ENCODE assay signal across 8 cellular contexts in genomic region chr1:209672705-209673630, GRCh38.
A peak's percentile ranks its signal among the peaks of the same experiment; 100 is the strongest.
DNase-seq lines count a peak whose midpoint lies in the region; ATAC-seq and TF ChIP-seq lines count a peak whose summit lies in the region.

No MANE protein-coding gene starts in this region.

- no peaks in the 10 kb centered on the region for H3K27me3 ChIP-seq in MM.1S (replicated peaks; ENCODE audit: insufficient read depth, low read length)

- H3K36me3 ChIP-seq in MM.1S (replicated peaks; ENCODE audit: insufficient read depth, low read length): no peaks in the 10 kb centered on the region

- H3F3A ChIP-seq in MM.1S (ENCODE audit: insufficient read depth, low read length): peaks cover 17% of the 10 kb centered on the region

- H3K27ac ChIP-seq in MM.1S (ENCODE audit: low read length): peak overlapping the region; percentile 78

- H3K4me3 ChIP-seq in MM.1S (ENCODE audit: low read length) (no peak overlapping the region), epithelial cell of esophagus (ENCODE audit: low read length) (no peak overlapping the region)

- H4K20me1 ChIP-seq in MM.1S (ENCODE audit: insufficient read depth, low read length): no peaks in the 10 kb centered on the region

- H3K4me2 ChIP-seq in MM.1S (ENCODE audit: low read depth, low read length): peak overlapping the region; percentile 36

- H3K9me3 ChIP-seq in MM.1S (replicated peaks; ENCODE audit: insufficient read depth, low read length): no peaks in the 10 kb centered on the region

- TF ChIP-seq CTCF in MM.1S (IDR thresholded peaks at IDR 0.05; ENCODE audit: low read length) (no peak), epithelial cell of esophagus (IDR thresholded peaks at IDR 0.05; ENCODE audit: insufficient read depth, low read depth, low read length, missing control alignments) (no peak)

- ATAC-seq in GM18520 (IDR thresholded peaks at IDR 0.05; ENCODE audit: unreplicated experiment) (peak; percentile 90), GM21717 (IDR thresholded peaks at IDR 0.05; ENCODE audit: unreplicated experiment) (peak; percentile 95)

- DNase-seq in MM.1S (peak; percentile 96), epithelial cell of esophagus (ENCODE audit: low read depth) (peak; percentile 62), NCI-H748 treated with DMSO at 0.1 percent for 48 hours (lab: John Stamatoyannopoulos, UW) (no peak), NCI-H1105 treated with DMSO at 0.1 percent for 48 hours (lab: John Stamatoyannopoulos, UW) (no peak), NCI-H1048 (lab: John Stamatoyannopoulos, UW) (no peak), NCI-H524 treated with DMSO at 0.1 percent for 48 hours (lab: John Stamatoyannopoulos, UW) (no peak)

- no peaks in the 10 kb centered on the region for H3K9me2 ChIP-seq in MM.1S (replicated peaks; ENCODE audit: insufficient read depth, low read length)

- peaks cover 37% of the 10 kb centered on the region for H3K4me1 ChIP-seq in MM.1S (ENCODE audit: low read length)

- peak overlapping the region; percentile 28; the same call in 1 of the 2 replicates for H2AFZ ChIP-seq in MM.1S (ENCODE audit: low read length)

- no peaks in the 10 kb centered on the region for H3K79me2 ChIP-seq in MM.1S (ENCODE audit: low read length)

- peak overlapping the region; percentile 14; the same call in 1 of the 2 replicates for H3K9ac ChIP-seq in MM.1S (ENCODE audit: low read length)

Comparison
In these comparisons a context has a peak if more than half of its experiments do, and no peak if none do; other contexts are left out.
1. DNase-seq: peak in MM.1S (single experiment) and epithelial cell of esophagus (single experiment); none in NCI-H748 treated with DMSO at 0.1 percent for 48 hours (single experiment), NCI-H1105 treated with DMSO at 0.1 percent for 48 hours (single experiment), NCI-H1048 (single experiment) and NCI-H524 treated with DMSO at 0.1 percent for 48 hours (single experiment).